30 cellular contexts compared by ENCODE assay signal in the genomic region with DNA sequence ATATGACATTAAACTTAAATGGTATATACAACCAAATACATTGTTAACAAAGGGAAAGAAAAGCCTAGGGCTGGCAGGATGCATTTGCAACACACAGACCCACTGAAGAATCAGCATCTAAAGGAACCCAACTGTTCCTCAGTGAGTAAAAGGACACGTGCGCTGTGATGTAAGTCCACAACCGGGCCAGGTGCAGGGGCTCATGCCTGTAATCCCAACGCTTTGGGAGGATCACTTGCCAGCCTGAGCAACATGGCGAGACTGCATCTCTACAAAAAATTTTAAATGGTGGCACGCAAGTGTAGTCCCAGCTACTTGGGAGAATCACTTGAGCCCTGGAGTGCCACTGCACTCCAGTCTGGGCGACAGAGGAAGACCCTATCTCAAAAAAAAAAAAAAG.
"Had no signal": no experiment of that assay in that cellular context is flagged by ENCODE, and none has a peak within 500 bp of the region (broad histone marks: within the 10 kb centered on the region; RNA-seq: fewer than 3 reads in every experiment).

No MANE protein-coding gene starts in this region.

- H3K36me3 ChIP-seq: breast epithelium, pancreas, prostate gland, sigmoid colon, tibial artery, upper lobe of right lung had no signal

- H3K27ac ChIP-seq: foreskin keratinocyte, pancreas, prostate gland, sigmoid colon, tibial artery, upper lobe of right lung had no signal

- H3K27me3 ChIP-seq: breast epithelium, foreskin keratinocyte, pancreas, sigmoid colon, tibial artery, upper lobe of right lung had no signal

- H3K4me3 ChIP-seq: breast epithelium, mucosa of descending colon, pancreas, prostate gland, sigmoid colon, tibial artery, upper lobe of right lung had no signal

- H3K9me3 ChIP-seq: breast epithelium, mucosa of descending colon, pancreas, prostate gland, sigmoid colon, tibial artery, upper lobe of right lung had no signal

- FAIRE-seq: pancreas, small intestine had no signal

- ATAC-seq: activated T-cell treated with anti-CD3 and anti-CD28 coated beads, Interleukin-2, amount 50 U/mL, for 4 hours; activated T-helper 17 cell treated with anti-CD3 and anti-CD28 coated beads, Interleukin-2, amount 50 U/mL, for 72 hours; esophagus mucosa; foreskin keratinocyte; left cardiac atrium; left ventricle myocardium superior; mucosa of descending colon; natural killer cell treated with Interleukin-12 subunit alpha and Interleukin-12 subunit beta and Interleukin-15 and Interleukin-18, amount 100 ng/mL, for 72 hours; pancreas; stimulated activated memory B cell treated with anti-CD40 and anti-IgM and Interleukin-4, amounts not matched to agents 10 μg/mL and 1 μg/mL and 100 μg/mL, for 72 hours; stimulated activated naive CD8-positive, alpha-beta T cell treated with anti-CD3 and anti-CD28 coated beads, Interleukin-15, amount 100 ng/mL, for 72 hours; T-cell; upper lobe of right lung had no signal

- DNase-seq: activated CD4-positive, alpha-beta memory T cell treated with anti-CD3 and anti-CD28 coated beads for 36 hours; activated CD4-positive, alpha-beta T cell treated with anti-CD3 and anti-CD28 coated beads, Interleukin-2, amount 10 ng/mL, durations not matched to agents 24 days and 14 days; activated CD8-positive, alpha-beta memory T cell treated with anti-CD3 and anti-CD28 coated beads, Interleukin-2, amount 50 U/mL, for 48 hours; activated gamma-delta T cell treated with Interleukin-2 at 50 U/mL for 16 hours; activated naive CD4-positive, alpha-beta T cell treated with anti-CD3 and anti-CD28 coated beads, Interleukin-2, amount 50 U/mL, for 16 hours; activated T-cell treated with anti-CD3 and anti-CD28 coated beads, Interleukin-2, amount 50 U/mL, for 4 hours; amygdala; endodermal cell; foreskin keratinocyte; islet precursor cell; left cardiac atrium; left ventricle myocardium superior; mucosa of descending colon; pancreas; retina; sigmoid colon; small intestine; stimulated activated CD4-positive, alpha-beta T cell treated with anti-CD3 and anti-CD28 coated beads, Interleukin-4, amount 100 ng/mL, for 24 hours; stimulated activated CD8-positive, alpha-beta memory T cell treated with anti-CD3 and anti-CD28 coated beads, Interleukin-4, amount 100 ng/mL, for 48 hours; stimulated activated naive CD8-positive, alpha-beta T cell treated with anti-CD3 and anti-CD28 coated beads, Interleukin-15, amount 100 ng/mL, for 72 hours; substantia nigra; T-cell; tibial artery; upper lobe of right lung had no signal
